12 cellular contexts compared by ENCODE assay signal in genomic region chr11:115408036-115408911, GRCh38.
DNase-seq lines count a peak whose midpoint lies in the region; ATAC-seq and TF ChIP-seq lines count a peak whose summit lies in the region.
"Had no signal": no experiment of that assay in that cellular context is flagged by ENCODE, and none has a peak within 500 bp of the region (broad histone marks: within the 10 kb centered on the region; RNA-seq: fewer than 3 reads in every experiment).

No MANE protein-coding gene starts in this region.

- peaks cover 36% of the 10 kb centered on the region for H3K4me1 ChIP-seq in HUES48 (ENCODE audit: control insufficient read depth, insufficient read depth, low read length)
- H3K4me1 ChIP-seq in lower lobe of right lung = peaks cover 11% of the 10 kb centered on the region
- peaks cover 0 to 39% (median 13%) of the 10 kb centered on the region in 4 donors for H3K4me1 ChIP-seq in tibial nerve
- H3K4me1 ChIP-seq: parathyroid adenoma, SJSA1 had no signal

- no peak for TF ChIP-seq POLR2A in tibial nerve (IDR thresholded peaks at IDR 0.05)

- TF ChIP-seq EP300 in tibial nerve (IDR thresholded peaks at IDR 0.05) = peak; percentile 6 to 20

- DNase-seq in caudate nucleus (lab: John Stamatoyannopoulos, UW) (peak in 17 of 61 donors; percentile 1 to 42 (median 12)), lower lobe of right lung (no peak), tibial nerve (ENCODE audit: low spot score in 2 of 2) (no peak), EL (no peak), HPDE6-E6E7 (ENCODE audit: extremely low spot score) (no peak), SW480 (ENCODE audit: low spot score) (no peak)
- DNase-seq: NCI-H1105 treated with DMSO at 0.1 percent for 48 hours; NCI-H774; stimulated activated naive CD4-positive, alpha-beta T cell had no signal

- no peaks in the 10 kb centered on the region for H3K36me3 ChIP-seq in HUES48 (ENCODE audit: control insufficient read depth, insufficient read depth, low read length)
- H3K36me3 ChIP-seq in lower lobe of right lung = no peaks in the 10 kb centered on the region
- H3K36me3 ChIP-seq in tibial nerve = no peaks in the 10 kb centered on the region
- H3K36me3 ChIP-seq: SJSA1 had no signal

- WGBS in tibial nerve, 2 donors = 13 to 22% methylated on average over 3 of the region's 3 CpGs

- no peak overlapping the region; the same call in 1 of the 2 replicates for H3K9ac ChIP-seq in HUES48 (ENCODE audit: low read depth, low read length)
- H3K9ac ChIP-seq: parathyroid adenoma had no signal

- intact Hi-C loops in lower lobe of right lung (cut with DNase I) = no loop called here

- H3K9me3 ChIP-seq in HUES48 (ENCODE audit: control insufficient read depth, insufficient read depth, low read length) (no peaks in the 10 kb centered on the region), lower lobe of right lung (no peaks in the 10 kb centered on the region), tibial nerve (no peaks in the 10 kb centered on the region)
- H3K9me3 ChIP-seq: SJSA1 had no signal

- peak; percentile 45 to 68 for ATAC-seq in lower lobe of right lung

- TF ChIP-seq CTCF in lower lobe of right lung (IDR thresholded peaks at IDR 0.05) (no peak), tibial nerve (IDR thresholded peaks at IDR 0.05) (no peak)

- H3K27ac ChIP-seq in HUES48 (ENCODE audit: low read depth, low read length) (peak overlapping the region; percentile 53), caudate nucleus (ENCODE audit: low read depth, low read length) (peak overlapping the region; percentile 63), lower lobe of right lung (no peak overlapping the region), tibial nerve (peak overlapping the region in 2 of 4 donors; percentile 21 to 68)
- H3K27ac ChIP-seq: parathyroid adenoma, SJSA1 had no signal

- H3K4me3 ChIP-seq in HUES48 (ENCODE audit: low read depth, low read length) (peak overlapping the region; percentile 4; the same call in 1 of the 2 replicates), lower lobe of right lung (no peak overlapping the region), tibial nerve (no peak overlapping the region)
- H3K4me3 ChIP-seq: SJSA1 had no signal

- H3K27me3 ChIP-seq in HUES48 (ENCODE audit: control insufficient read depth, insufficient read depth, low read length) (no peaks in the 10 kb centered on the region), lower lobe of right lung (ENCODE audit: low read depth) (no peaks in the 10 kb centered on the region), tibial nerve (no peaks in the 10 kb centered on the region)
- H3K27me3 ChIP-seq: SJSA1 had no signal
